ENCODE assay signal across 24 cellular contexts in the genomic region with DNA sequence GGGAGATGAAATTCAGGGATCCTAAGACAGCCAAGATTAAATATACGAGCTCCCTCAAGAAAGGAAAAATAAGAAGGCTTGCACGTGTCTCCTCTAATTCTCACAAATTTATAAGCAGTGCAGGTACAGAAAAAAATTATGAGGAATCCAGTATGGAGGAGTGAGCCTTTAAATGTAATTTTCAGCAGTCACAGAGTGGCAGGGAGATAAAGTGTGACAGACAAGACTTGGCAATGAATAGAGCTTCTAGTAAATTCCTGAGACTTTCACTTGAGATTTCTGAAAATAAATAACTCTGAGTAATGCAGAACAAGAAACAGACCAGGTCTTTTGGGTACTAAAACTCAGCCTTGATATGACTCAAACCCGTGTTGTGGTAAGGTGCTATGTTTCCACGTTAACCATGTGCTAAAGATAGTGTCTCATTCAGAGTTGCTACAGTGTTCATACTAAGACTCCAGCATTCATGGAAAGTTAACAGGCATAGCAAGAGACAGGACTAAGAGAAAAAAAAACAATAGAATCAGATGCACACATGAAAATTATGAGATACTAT.
DNase-seq lines count a peak whose midpoint lies in the region; ATAC-seq and TF ChIP-seq lines count a peak whose summit lies in the region.
"Had no signal": no experiment of that assay in that cellular context is flagged by ENCODE, and none has a peak within 500 bp of the region (broad histone marks: within the 10 kb centered on the region; RNA-seq: fewer than 3 reads in every experiment).

No MANE protein-coding gene starts in this region.

- H3K4me3 ChIP-seq in GM06990 (replicated peaks; ENCODE audit: low read depth, low read length) = no peak overlapping the region
- no peak overlapping the region for H3K4me3 ChIP-seq in fibroblast of the aortic adventitia (ENCODE audit: low read depth, low read length)
- H3K4me3 ChIP-seq in adrenal gland = no peak overlapping the region
- H3K4me3 ChIP-seq: vagina had no signal

- H3K4me1 ChIP-seq in adrenal gland (replicated peaks in 1 of 2) = no peaks in the 10 kb centered on the region
- H3K4me1 ChIP-seq: vagina had no signal

- peak; percentile 10 for DNase-seq in GM06990 (ENCODE audit: extremely low read depth, insufficient read length)
- DNase-seq in M059J (ENCODE audit: low read depth) = peak; percentile 32
- peak; percentile 20 for DNase-seq in fibroblast of the aortic adventitia (ENCODE audit: low read depth)
- no peak for DNase-seq in adrenal gland
- no peak for DNase-seq in NCI-H524 (lab: John Stamatoyannopoulos, UW)
- DNase-seq: activated CD8-positive, alpha-beta memory T cell treated with anti-CD3 and anti-CD28 coated beads, Interleukin-2, amount 10 ng/mL, durations not matched to agents 7 days and 5 days; activated gamma-delta T cell; anterior cingulate cortex; CD4-positive, CD25-positive, alpha-beta regulatory T cell; glutamatergic neuron; H7; immature natural killer cell; KG1; mesendoderm; NCI-H1105 treated with DMSO at 0.1 percent for 48 hours; NCI-H2171; retina; SHP77; T-helper 2 cell had no signal

- no peaks in the 10 kb centered on the region for H3K9me3 ChIP-seq in adrenal gland (replicated peaks in 1 of 3)
- H3K9me3 ChIP-seq: vagina had no signal

- 59 to 66% (median 62%) methylated on average over 4 of the region's 4 CpGs for WGBS in adrenal gland, 4 donors

- H3K36me3 ChIP-seq in GM06990 (ENCODE audit: control insufficient read depth, insufficient read depth, low read length) (no peaks in the 10 kb centered on the region), adrenal gland (replicated peaks in 1 of 2) (no peaks in the 10 kb centered on the region)
- H3K36me3 ChIP-seq: vagina had no signal

- H3K27me3 ChIP-seq in GM06990 (replicated peaks; ENCODE audit: control insufficient read depth, insufficient read depth, low read length) (no peaks in the 10 kb centered on the region), adrenal gland (no peaks in the 10 kb centered on the region)
- H3K27me3 ChIP-seq: vagina had no signal

- intact Hi-C loops in adrenal gland (cut with DNase I) = no loop called here

- TF ChIP-seq CTCF in GM06990 (IDR thresholded peaks at IDR 0.05; ENCODE audit: insufficient read depth, low read length, poor library complexity, severe bottlenecking) (no peak), fibroblast of the aortic adventitia (IDR thresholded peaks at IDR 0.05; ENCODE audit: insufficient read depth, low read length) (no peak), adrenal gland (IDR thresholded peaks at IDR 0.05) (no peak)

- no peak overlapping the region for H3K27ac ChIP-seq in adrenal gland
- H3K27ac ChIP-seq: vagina had no signal

- TF ChIP-seq POLR2A in adrenal gland (IDR thresholded peaks at IDR 0.05) = no peak

- ATAC-seq in GM21786 (IDR thresholded peaks at IDR 0.05; ENCODE audit: unreplicated experiment) (peak; percentile 59), HG02884 (IDR thresholded peaks at IDR 0.05; ENCODE audit: unreplicated experiment) (no peak), GM21423 (IDR thresholded peaks at IDR 0.05; ENCODE audit: unreplicated experiment) (no peak)
- ATAC-seq: activated CD4-positive, CD25-positive, alpha-beta regulatory T cell treated with anti-CD3 and anti-CD28 coated beads, Interleukin-2, amount 50 U/mL, for 24 hours; activated CD8-positive, alpha-beta memory T cell treated with anti-CD3 and anti-CD28 coated beads, Interleukin-2, amount 10 ng/mL, durations not matched to agents 7 days and 5 days had no signal

Comparison
In these comparisons a context has a peak if more than half of its experiments do, and no peak if none do; other contexts are left out.
1. DNase-seq: peak in GM06990 (single experiment), M059J (single experiment) and fibroblast of the aortic adventitia (single experiment); none in adrenal gland (0 of 7) and NCI-H524 (0 of 2).